8 cellular contexts compared by ENCODE assay signal in genomic region chr4:112704991-112705845, GRCh38.
DNase-seq lines count a peak whose midpoint lies in the region; ATAC-seq and TF ChIP-seq lines count a peak whose summit lies in the region.

No MANE protein-coding gene starts in this region.

- no peak overlapping the region for H3K27ac ChIP-seq in colonic mucosa

- DNase-seq in NCI-H1436 (lab: John Stamatoyannopoulos, UW) = peak; percentile 10
- no peak for DNase-seq in NCI-H1436 treated with DMSO at 0.1 percent for 48 hours (lab: John Stamatoyannopoulos, UW)
- DNase-seq in RPMI7951 (ENCODE audit: low read depth) = peak; percentile 62
- DNase-seq in colonic mucosa = no peak
- DNase-seq in kidney tubule cell (ENCODE audit: low spot score) = peak; percentile 59
- no peak for DNase-seq in HT-29 (ENCODE audit: low spot score)

- peaks cover 29% of the 10 kb centered on the region for H3K27me3 ChIP-seq in colonic mucosa

- peak overlapping the region; percentile 38 for H3K27ac Mint-ChIP-seq in stimulated activated memory B cell treated with anti-CD40 and anti-IgM and Interleukin-4, amounts not matched to agents 10 μg/mL and 1 μg/mL and 100 μg/mL, for 72 hours

- H3K27me3 Mint-ChIP-seq in stimulated activated memory B cell treated with anti-CD40 and anti-IgM and Interleukin-4, amounts not matched to agents 10 μg/mL and 1 μg/mL and 100 μg/mL, for 72 hours = peaks cover 52% of the 10 kb centered on the region

- H3K9me3 ChIP-seq in colonic mucosa = no peaks in the 10 kb centered on the region

- peaks cover 24% of the 10 kb centered on the region for H3K4me1 Mint-ChIP-seq in stimulated activated memory B cell treated with anti-CD40 and anti-IgM and Interleukin-4, amounts not matched to agents 10 μg/mL and 1 μg/mL and 100 μg/mL, for 72 hours

- H3K4me3 Mint-ChIP-seq in stimulated activated memory B cell treated with anti-CD40 and anti-IgM and Interleukin-4, amounts not matched to agents 10 μg/mL and 1 μg/mL and 100 μg/mL, for 72 hours = peak overlapping the region; percentile 78

- H3K36me3 Mint-ChIP-seq in stimulated activated memory B cell treated with anti-CD40 and anti-IgM and Interleukin-4, amounts not matched to agents 10 μg/mL and 1 μg/mL and 100 μg/mL, for 72 hours = no peaks in the 10 kb centered on the region

- intact Hi-C loops in colonic mucosa (cut with DNase I) = no loop called here

- H3K4me3 ChIP-seq in colonic mucosa = peak overlapping the region; percentile 35

- no peaks in the 10 kb centered on the region for H3K4me1 ChIP-seq in colonic mucosa

- H3K36me3 ChIP-seq in colonic mucosa = no peaks in the 10 kb centered on the region

- no peaks in the 10 kb centered on the region for H3K9me3 Mint-ChIP-seq in stimulated activated memory B cell treated with anti-CD40 and anti-IgM and Interleukin-4, amounts not matched to agents 10 μg/mL and 1 μg/mL and 100 μg/mL, for 72 hours

- no peak overlapping the region for H3K9ac ChIP-seq in colonic mucosa (ENCODE audit: low read depth in 2 of 2, low read length in 2 of 2)

- TF ChIP-seq CTCF in colonic mucosa (IDR thresholded peaks at IDR 0.05) = no peak

- peak; percentile 23 for ATAC-seq in HG02588 (IDR thresholded peaks at IDR 0.05; ENCODE audit: unreplicated experiment)
- no peak for ATAC-seq in stimulated activated memory B cell treated with anti-CD40 and anti-IgM and Interleukin-4, amounts not matched to agents 10 μg/mL and 1 μg/mL and 100 μg/mL, for 72 hours

Comparison
In these comparisons a context has a peak if more than half of its experiments do, and no peak if none do; other contexts are left out.
1. DNase-seq: peak in NCI-H1436 (single experiment), RPMI7951 (single experiment) and kidney tubule cell (single experiment); none in NCI-H1436 treated with DMSO at 0.1 percent for 48 hours (single experiment), colonic mucosa (single experiment) and HT-29 (single experiment).